Comparison of ENCODE assay signal across 30 cellular contexts in the genomic region with DNA sequence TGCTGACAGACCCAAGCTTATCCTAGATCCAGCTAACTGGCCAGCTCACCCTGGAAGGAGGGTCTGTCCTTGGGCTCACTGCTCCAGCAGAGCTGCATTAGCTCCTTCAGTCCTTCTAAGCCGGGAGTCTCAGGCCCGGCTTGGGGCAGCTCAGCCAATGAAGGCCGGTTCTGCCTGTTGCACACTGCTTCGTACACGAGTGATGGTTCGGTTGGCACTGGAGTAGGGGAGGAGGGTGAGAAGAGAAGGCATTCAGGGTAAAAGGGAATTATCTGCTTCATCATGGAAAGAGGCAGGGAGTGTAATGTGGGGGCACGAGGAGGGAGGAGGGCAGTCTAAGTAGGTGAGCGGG. TPM values are rescaled to one million over a fixed set of nuclear protein-coding genes. Genes with fewer than 3 reads are reported as not detected.
DNase-seq lines count a peak whose midpoint lies in the region; ATAC-seq and TF ChIP-seq lines count a peak whose summit lies in the region.
"Had no signal": no experiment of that assay in that cellular context is flagged by ENCODE, and none has a peak within 500 bp of the region (broad histone marks: within the 10 kb centered on the region; RNA-seq: fewer than 3 reads in every experiment).

No MANE protein-coding gene starts in this region.

- peaks cover 33% of the 10 kb centered on the region for H3K36me3 Mint-ChIP-seq in activated CD4-positive, alpha-beta memory T cell treated with anti-CD3 and anti-CD28 coated beads, Interleukin-2, amount 10 ng/mL, durations not matched to agents 7 days and 5 days (ENCODE audit: low read depth)
- H3K36me3 Mint-ChIP-seq in activated CD4-positive, alpha-beta memory T cell treated with anti-CD3 and anti-CD28 coated beads for 36 hours = peaks cover 13% of the 10 kb centered on the region
- H3K36me3 Mint-ChIP-seq in CD4-positive, alpha-beta T cell (ENCODE audit: low read depth) = peaks cover 45% of the 10 kb centered on the region
- peaks cover 28% of the 10 kb centered on the region for H3K36me3 Mint-ChIP-seq in activated T-helper 1 cell treated with anti-CD3 and anti-CD28 coated beads, Interleukin-12 subunit alpha, Interleukin-12 subunit beta, Interleukin-2, Interleukin-4 antibody, amounts not matched to agents 30 ng/mL and 10 ng/mL and 1 ng/mL, durations not matched to agents 14 hours and 24 hours and 36 hours (ENCODE audit: low read depth)
- peaks cover 0 to 31% (median 7%) of the 10 kb centered on the region in 3 donors for H3K36me3 Mint-ChIP-seq in naive thymus-derived CD8-positive, alpha-beta T cell

- H3K27ac ChIP-seq in CD4-positive, alpha-beta T cell (ENCODE audit: low read depth, low read length) = no peak overlapping the region
- no peak overlapping the region for H3K27ac ChIP-seq in spleen
- H3K27ac ChIP-seq: A549, cardiac muscle cell, colonic mucosa, epithelial cell of prostate, left lung, tibial nerve had no signal

- H3K27ac Mint-ChIP-seq in activated CD4-positive, alpha-beta memory T cell treated with anti-CD3 and anti-CD28 coated beads, Interleukin-2, amount 10 ng/mL, durations not matched to agents 7 days and 5 days = no peak overlapping the region
- H3K27ac Mint-ChIP-seq in activated CD4-positive, alpha-beta memory T cell treated with anti-CD3 and anti-CD28 coated beads for 36 hours = no peak overlapping the region
- H3K27ac Mint-ChIP-seq in CD4-positive, alpha-beta T cell = peak overlapping the region; percentile 27
- H3K27ac Mint-ChIP-seq in activated T-helper 1 cell treated with anti-CD3 and anti-CD28 coated beads, Interleukin-12 subunit alpha, Interleukin-12 subunit beta, Interleukin-2, Interleukin-4 antibody, amounts not matched to agents 30 ng/mL and 10 ng/mL and 1 ng/mL, durations not matched to agents 14 hours and 24 hours and 36 hours = no peak overlapping the region
- peak overlapping the region in 4 of 10 donors; percentile 2 to 79 (median 44) for H3K27ac Mint-ChIP-seq in naive thymus-derived CD8-positive, alpha-beta T cell
- H3K27ac Mint-ChIP-seq: activated CD4-positive, alpha-beta T cell treated with anti-CD3 and anti-CD28 coated beads for 36 hours had no signal

- peaks cover 56% of the 10 kb centered on the region for H3K4me1 Mint-ChIP-seq in activated CD4-positive, alpha-beta memory T cell treated with anti-CD3 and anti-CD28 coated beads, Interleukin-2, amount 10 ng/mL, durations not matched to agents 7 days and 5 days
- peaks cover 31% of the 10 kb centered on the region for H3K4me1 Mint-ChIP-seq in activated CD4-positive, alpha-beta memory T cell treated with anti-CD3 and anti-CD28 coated beads for 36 hours (ENCODE audit: low read depth)
- peaks cover 46% of the 10 kb centered on the region for H3K4me1 Mint-ChIP-seq in CD4-positive, alpha-beta T cell (ENCODE audit: low read depth)
- H3K4me1 Mint-ChIP-seq in activated T-helper 1 cell treated with anti-CD3 and anti-CD28 coated beads, Interleukin-12 subunit alpha, Interleukin-12 subunit beta, Interleukin-2, Interleukin-4 antibody, amounts not matched to agents 30 ng/mL and 10 ng/mL and 1 ng/mL, durations not matched to agents 14 hours and 24 hours and 36 hours (ENCODE audit: low read depth) = peaks cover 32% of the 10 kb centered on the region
- peaks cover 12 to 51% (median 43%) of the 10 kb centered on the region in 4 donors for H3K4me1 Mint-ChIP-seq in naive thymus-derived CD8-positive, alpha-beta T cell

- no peak for DNase-seq in activated CD4-positive, alpha-beta memory T cell treated with anti-CD3 and anti-CD28 coated beads, Interleukin-2, amount 10 ng/mL, durations not matched to agents 7 days and 5 days
- no peak for DNase-seq in activated CD4-positive, alpha-beta memory T cell treated with anti-CD3 and anti-CD28 coated beads for 36 hours
- no peak for DNase-seq in CD4-positive, alpha-beta T cell
- no peak for DNase-seq in activated T-helper 1 cell treated with anti-CD3 and anti-CD28 coated beads, Interleukin-12 subunit alpha, Interleukin-12 subunit beta, Interleukin-2, Interleukin-4 antibody, amounts not matched to agents 30 ng/mL and 10 ng/mL and 1 ng/mL, durations not matched to agents 14 hours and 24 hours and 36 hours (ENCODE audit: low spot score)
- no peak for DNase-seq in naive thymus-derived CD8-positive, alpha-beta T cell
- DNase-seq in spleen = no peak
- DNase-seq: activated CD4-positive, alpha-beta T cell treated with anti-CD3 and anti-CD28 coated beads for 36 hours; AML-193; colonic mucosa; effector CD4-positive, alpha-beta T cell; Kasumi-1; left lung; mesendoderm; MV-4-11; NCI-H1436 treated with DMSO at 0.1 percent for 48 hours; NCI-H2081 treated with DMSO at 0.1 percent for 48 hours; NCI-H2227 treated with DMSO at 0.1 percent for 48 hours; NCI-H526; nucleus accumbens; PC-3; stimulated activated CD4-positive, alpha-beta T cell treated with anti-CD3 and anti-CD28 coated beads, Interleukin-15, amount 100 ng/mL, for 24 hours; stimulated activated CD4-positive, alpha-beta T cell treated with anti-CD3 and anti-CD28 coated beads, Interleukin-4, amount 100 ng/mL, for 4 hours had no signal

- no peak for TF ChIP-seq CTCF in CD4-positive, alpha-beta T cell (IDR thresholded peaks at IDR 0.05)
- TF ChIP-seq CTCF in spleen (IDR thresholded peaks at IDR 0.05 in 8 of 11, conservative IDR thresholded peaks at IDR 0.05 in 3 of 11) = no peak

- peaks cover 35% of the 10 kb centered on the region for H3K27me3 Mint-ChIP-seq in activated CD4-positive, alpha-beta memory T cell treated with anti-CD3 and anti-CD28 coated beads, Interleukin-2, amount 10 ng/mL, durations not matched to agents 7 days and 5 days
- H3K27me3 Mint-ChIP-seq in activated CD4-positive, alpha-beta memory T cell treated with anti-CD3 and anti-CD28 coated beads for 36 hours = peaks cover 15% of the 10 kb centered on the region
- peaks cover 33% of the 10 kb centered on the region for H3K27me3 Mint-ChIP-seq in CD4-positive, alpha-beta T cell
- peaks cover 22% of the 10 kb centered on the region for H3K27me3 Mint-ChIP-seq in activated T-helper 1 cell treated with anti-CD3 and anti-CD28 coated beads, Interleukin-12 subunit alpha, Interleukin-12 subunit beta, Interleukin-2, Interleukin-4 antibody, amounts not matched to agents 30 ng/mL and 10 ng/mL and 1 ng/mL, durations not matched to agents 14 hours and 24 hours and 36 hours (ENCODE audit: insufficient read depth)
- peaks cover 6 to 22% (median 12%) of the 10 kb centered on the region in 5 donors for H3K27me3 Mint-ChIP-seq in naive thymus-derived CD8-positive, alpha-beta T cell

- H3K4me3 Mint-ChIP-seq in activated CD4-positive, alpha-beta memory T cell treated with anti-CD3 and anti-CD28 coated beads, Interleukin-2, amount 10 ng/mL, durations not matched to agents 7 days and 5 days = peak overlapping the region; percentile 97
- no peak overlapping the region for H3K4me3 Mint-ChIP-seq in activated CD4-positive, alpha-beta memory T cell treated with anti-CD3 and anti-CD28 coated beads for 36 hours
- peak overlapping the region; percentile 94 for H3K4me3 Mint-ChIP-seq in CD4-positive, alpha-beta T cell
- peak overlapping the region; percentile 91 for H3K4me3 Mint-ChIP-seq in activated T-helper 1 cell treated with anti-CD3 and anti-CD28 coated beads, Interleukin-12 subunit alpha, Interleukin-12 subunit beta, Interleukin-2, Interleukin-4 antibody, amounts not matched to agents 30 ng/mL and 10 ng/mL and 1 ng/mL, durations not matched to agents 14 hours and 24 hours and 36 hours
- H3K4me3 Mint-ChIP-seq in naive thymus-derived CD8-positive, alpha-beta T cell = peak overlapping the region in 7 of 10 donors; percentile 24 to 98 (median 88)

- H3K4me3 ChIP-seq in spleen = no peak overlapping the region
- H3K4me3 ChIP-seq: A549, cardiac muscle cell, colonic mucosa, tibial nerve had no signal

- peaks cover 45 to 78% (median 62%) of the 10 kb centered on the region in 6 donors for H3K4me1 ChIP-seq in spleen
- H3K4me1 ChIP-seq: A549 had no signal

- peaks cover 25% of the 10 kb centered on the region for H3K27me3 ChIP-seq in CD4-positive, alpha-beta T cell (ENCODE audit: control insufficient read depth, insufficient read depth, low read length)
- peaks cover 0 to 27% (median 10%) of the 10 kb centered on the region in 7 donors for H3K27me3 ChIP-seq in spleen (replicated peaks in 1 of 7)

- WGBS in spleen, 5 donors = 95 to 98% (median 96%) methylated on average over 8 of the region's 8 CpGs

- intact Hi-C loops in activated CD4-positive, alpha-beta memory T cell treated with anti-CD3 and anti-CD28 coated beads for 36 hours (cut with micrococcal nuclease) = no loop called here
- intact Hi-C loops in CD4-positive, alpha-beta T cell (cut with DNase I, micrococcal nuclease) = loop anchor here in 1 of 2 experiments (10.0 kb wide), 1 partner anchor 337 kb away; no protein-coding TSS in a partner anchor
- intact Hi-C loops in activated T-helper 1 cell treated with anti-CD3 and anti-CD28 coated beads, Interleukin-12 subunit alpha, Interleukin-12 subunit beta, Interleukin-2, Interleukin-4 antibody, amounts not matched to agents 30 ng/mL and 10 ng/mL and 1 ng/mL, durations not matched to agents 14 hours and 24 hours and 36 hours (cut with micrococcal nuclease) = loop anchor here (10.0 kb wide), 1 partner anchor 337 kb away; no protein-coding TSS in a partner anchor
- intact Hi-C loops in spleen (cut with DNase I; ENCODE audit: low total_unique reads) = loop anchor here (5.0 kb wide), 1 partner anchor 95 kb away; no protein-coding TSS in a partner anchor

- ATAC-seq in CD4-positive, alpha-beta T cell (ENCODE audit: poor library complexity) = no peak
- ATAC-seq in naive thymus-derived CD8-positive, alpha-beta T cell = no peak
- ATAC-seq in GM21367 (IDR thresholded peaks at IDR 0.05; ENCODE audit: unreplicated experiment) (no peak), GM21360 (IDR thresholded peaks at IDR 0.05; ENCODE audit: unreplicated experiment) (no peak)
- ATAC-seq: A549; activated CD4-positive, alpha-beta T cell treated with anti-CD3 and anti-CD28 coated beads for 36 hours; HCT116; left lung; PC-3 had no signal

- TF ChIP-seq POLR2A in spleen (IDR thresholded peaks at IDR 0.05) = no peak

- no peaks in the 10 kb centered on the region for H3K9me3 ChIP-seq in CD4-positive, alpha-beta T cell (ENCODE audit: control insufficient read depth, low read length)
- no peaks in the 10 kb centered on the region for H3K9me3 ChIP-seq in spleen
- H3K9me3 ChIP-seq: A549, colonic mucosa, left lung, tibial nerve had no signal

- CTCF ChIA-PET in activated CD4-positive, alpha-beta memory T cell treated with anti-CD3 and anti-CD28 coated beads, Interleukin-2, amount 10 ng/mL, durations not matched to agents 7 days and 5 days (lab: Charles Lee) = interaction anchor here (5.1 to 18.8 kb wide), 2 partner anchors 90 to 99 kb away, joined by 30 to 494 read pairs; partner anchors contain the start of genes CBLN3 and KHNYN
- CTCF ChIA-PET in activated CD4-positive, alpha-beta memory T cell treated with anti-CD3 and anti-CD28 coated beads for 36 hours (lab: Charles Lee) = interaction anchor here (1.3 to 25.4 kb wide), 4 partner anchors 9 to 96 kb away, joined by 3 to 968 read pairs (median 6); partner anchors contain the start of genes CBLN3, KHNYN and SDR39U1
- CTCF ChIA-PET in CD4-positive, alpha-beta T cell (lab: Charles Lee) = interaction anchor here (1.1 kb wide), 1 partner anchor 94 kb away, joined by 3 read pairs; no protein-coding TSS in a partner anchor

- POLR2A ChIA-PET in activated CD4-positive, alpha-beta memory T cell treated with anti-CD3 and anti-CD28 coated beads, Interleukin-2, amount 10 ng/mL, durations not matched to agents 7 days and 5 days (lab: Charles Lee) = interaction anchor here (0.8 to 5.4 kb wide), 2 partner anchors 89 to 93 kb away, joined by 3 to 69 read pairs; partner anchors contain the start of genes CBLN3 and KHNYN
- POLR2A ChIA-PET in activated CD4-positive, alpha-beta memory T cell treated with anti-CD3 and anti-CD28 coated beads for 36 hours (lab: Charles Lee) = no interaction called here
- POLR2A ChIA-PET in CD4-positive, alpha-beta T cell (lab: Charles Lee) = interaction anchor here (11.3 kb wide), 1 partner anchor 95 kb away, joined by 270 read pairs; the partner anchor contains the start of genes CBLN3 and KHNYN
- POLR2A ChIA-PET in naive thymus-derived CD8-positive, alpha-beta T cell (lab: Charles Lee) = interaction anchor here (7.0 kb wide), 1 partner anchor 93 kb away, joined by 53 read pairs; the partner anchor contains the start of genes CBLN3 and KHNYN

- H3K36me3 ChIP-seq in spleen = peaks cover 0 to 34% (median 8%) of the 10 kb centered on the region in 6 donors
- H3K36me3 ChIP-seq: cardiac muscle cell, colonic mucosa, tibial nerve had no signal

- no peaks in the 10 kb centered on the region for H3K9me3 Mint-ChIP-seq in activated CD4-positive, alpha-beta memory T cell treated with anti-CD3 and anti-CD28 coated beads, Interleukin-2, amount 10 ng/mL, durations not matched to agents 7 days and 5 days
- H3K9me3 Mint-ChIP-seq in activated CD4-positive, alpha-beta memory T cell treated with anti-CD3 and anti-CD28 coated beads for 36 hours = no peaks in the 10 kb centered on the region
- no peaks in the 10 kb centered on the region for H3K9me3 Mint-ChIP-seq in CD4-positive, alpha-beta T cell
- H3K9me3 Mint-ChIP-seq in activated T-helper 1 cell treated with anti-CD3 and anti-CD28 coated beads, Interleukin-12 subunit alpha, Interleukin-12 subunit beta, Interleukin-2, Interleukin-4 antibody, amounts not matched to agents 30 ng/mL and 10 ng/mL and 1 ng/mL, durations not matched to agents 14 hours and 24 hours and 36 hours = no peaks in the 10 kb centered on the region
- H3K9me3 Mint-ChIP-seq in naive thymus-derived CD8-positive, alpha-beta T cell = no peaks in the 10 kb centered on the region

RNA-seq across cellular contexts. Expression of gene RIPK3, which starts 2.0 kb away (rescaled TPM):
- 10 to 100 TPM; 37.3 to 38.0 TPM for total RNA-seq in activated CD4-positive, alpha-beta memory T cell treated with anti-CD3 and anti-CD28 coated beads, Interleukin-2, amount 10 ng/mL, durations not matched to agents 7 days and 5 days
- 10 to 100 TPM; 11.0 to 11.8 TPM for total RNA-seq in activated CD4-positive, alpha-beta memory T cell treated with anti-CD3 and anti-CD28 coated beads for 36 hours
- 10 to 100 TPM; 18.1 to 18.9 TPM for total RNA-seq in CD4-positive, alpha-beta T cell
- total RNA-seq in activated T-helper 1 cell treated with anti-CD3 and anti-CD28 coated beads, Interleukin-12 subunit alpha, Interleukin-12 subunit beta, Interleukin-2, Interleukin-4 antibody, amounts not matched to agents 30 ng/mL and 10 ng/mL and 1 ng/mL, durations not matched to agents 14 hours and 24 hours and 36 hours = 14.3 and 14.5 TPM in 2 replicates
- 10 to 100 TPM; 32.9 to 35.8 TPM for total RNA-seq in naive thymus-derived CD8-positive, alpha-beta T cell
- 10 to 100 TPM in 1 of 3 donors, 1 to 10 TPM in 2; 5.3 to 11.1 (median 5.6) TPM for polyA plus RNA-seq in naive thymus-derived CD8-positive, alpha-beta T cell
- total RNA-seq in spleen = 10 to 100 TPM; 24.8 to 42.4 (median 32.6) TPM
- 10 to 100 TPM; 14.0 to 18.4 (median 14.7) TPM for polyA plus RNA-seq in spleen
- total RNA-seq: PC-3 had no signal
- polyA plus RNA-seq: A549, cardiac muscle cell had no signal

RNA-seq across cellular contexts. Expression of gene ADCY4, which starts 2.9 kb away (rescaled TPM):
- 1 to 10 TPM; 4.5 to 5.9 TPM for total RNA-seq in activated CD4-positive, alpha-beta memory T cell treated with anti-CD3 and anti-CD28 coated beads, Interleukin-2, amount 10 ng/mL, durations not matched to agents 7 days and 5 days
- total RNA-seq in activated CD4-positive, alpha-beta memory T cell treated with anti-CD3 and anti-CD28 coated beads for 36 hours = 1 to 10 TPM; 1.6 to 2.4 TPM
- 1 to 10 TPM; 4.7 to 5.9 TPM for total RNA-seq in CD4-positive, alpha-beta T cell
- total RNA-seq in activated T-helper 1 cell treated with anti-CD3 and anti-CD28 coated beads, Interleukin-12 subunit alpha, Interleukin-12 subunit beta, Interleukin-2, Interleukin-4 antibody, amounts not matched to agents 30 ng/mL and 10 ng/mL and 1 ng/mL, durations not matched to agents 14 hours and 24 hours and 36 hours = 0.93 and 1.5 TPM in 2 replicates
- 1 to 10 TPM; 3.8 to 4.7 TPM for total RNA-seq in naive thymus-derived CD8-positive, alpha-beta T cell
- under 1 TPM; 0.08 to 0.28 (median 0.24) TPM for polyA plus RNA-seq in naive thymus-derived CD8-positive, alpha-beta T cell
- 100 to 1,000 TPM in 1 of 7 donors, 10 to 100 TPM in 6; 34.4 to 114 (median 68.7) TPM for total RNA-seq in spleen
- polyA plus RNA-seq in spleen = 10 to 100 TPM; 13.0 to 53.5 (median 34.0) TPM
- polyA plus RNA-seq: A549, cardiac muscle cell had no signal

RNA-seq across cellular contexts. Expression of gene LTB4R, which starts 26.5 kb away (rescaled TPM):
- total RNA-seq in activated CD4-positive, alpha-beta memory T cell treated with anti-CD3 and anti-CD28 coated beads, Interleukin-2, amount 10 ng/mL, durations not matched to agents 7 days and 5 days = 10 to 100 TPM; 36.1 to 37.9 TPM
- 10 to 100 TPM; 15.4 to 16.7 TPM for total RNA-seq in activated CD4-positive, alpha-beta memory T cell treated with anti-CD3 and anti-CD28 coated beads for 36 hours
- total RNA-seq in CD4-positive, alpha-beta T cell = 10 to 100 TPM; 15.6 to 18.3 TPM
- 10.1 and 11.1 TPM in 2 replicates for total RNA-seq in activated T-helper 1 cell treated with anti-CD3 and anti-CD28 coated beads, Interleukin-12 subunit alpha, Interleukin-12 subunit beta, Interleukin-2, Interleukin-4 antibody, amounts not matched to agents 30 ng/mL and 10 ng/mL and 1 ng/mL, durations not matched to agents 14 hours and 24 hours and 36 hours
- 10 to 100 TPM in 1 of 2 experiments, 1 to 10 TPM in 1; 9.6 to 10.1 TPM for total RNA-seq in naive thymus-derived CD8-positive, alpha-beta T cell
- 1 to 10 TPM; 3.4 to 5.9 (median 4.5) TPM for polyA plus RNA-seq in naive thymus-derived CD8-positive, alpha-beta T cell
- 10 to 100 TPM; 20.9 to 50.4 (median 35.8) TPM for total RNA-seq in spleen
- polyA plus RNA-seq in spleen = 10 to 100 TPM; 13.9 to 28.6 (median 28.6) TPM

RNA-seq across cellular contexts. Expression of gene LTB4R2, which starts 27.9 kb away (rescaled TPM):
- total RNA-seq in activated CD4-positive, alpha-beta memory T cell treated with anti-CD3 and anti-CD28 coated beads, Interleukin-2, amount 10 ng/mL, durations not matched to agents 7 days and 5 days = 10 to 100 TPM; 18.5 to 19.6 TPM
- total RNA-seq in activated CD4-positive, alpha-beta memory T cell treated with anti-CD3 and anti-CD28 coated beads for 36 hours = 1 to 10 TPM; 9.4 to 9.6 TPM
- total RNA-seq in CD4-positive, alpha-beta T cell = 10 to 100 TPM; 16.4 to 18.2 TPM
- 8.9 and 10.3 TPM in 2 replicates for total RNA-seq in activated T-helper 1 cell treated with anti-CD3 and anti-CD28 coated beads, Interleukin-12 subunit alpha, Interleukin-12 subunit beta, Interleukin-2, Interleukin-4 antibody, amounts not matched to agents 30 ng/mL and 10 ng/mL and 1 ng/mL, durations not matched to agents 14 hours and 24 hours and 36 hours
- 10 to 100 TPM; 12.5 to 13.0 TPM for total RNA-seq in naive thymus-derived CD8-positive, alpha-beta T cell
- 1 to 10 TPM in 2 of 3 donors, under 1 TPM in 1; 0.93 to 3.5 (median 1.5) TPM for polyA plus RNA-seq in naive thymus-derived CD8-positive, alpha-beta T cell
- 10 to 100 TPM in 6 of 7 donors, 1 to 10 TPM in 1; 9.2 to 32.3 (median 18.1) TPM for total RNA-seq in spleen
- 1 to 10 TPM in 2 of 3 donors, under 1 TPM in 1; 0.83 to 4.0 (median 1.3) TPM for polyA plus RNA-seq in spleen

RNA-seq across cellular contexts. Expression of gene CIDEB, which starts 30.0 kb away (rescaled TPM):
- 10 to 100 TPM; 38.4 to 39.6 TPM for total RNA-seq in activated CD4-positive, alpha-beta memory T cell treated with anti-CD3 and anti-CD28 coated beads, Interleukin-2, amount 10 ng/mL, durations not matched to agents 7 days and 5 days
- 10 to 100 TPM; 22.6 to 25.8 TPM for total RNA-seq in activated CD4-positive, alpha-beta memory T cell treated with anti-CD3 and anti-CD28 coated beads for 36 hours
- 1 to 10 TPM; 7.4 to 9.2 TPM for total RNA-seq in CD4-positive, alpha-beta T cell
- total RNA-seq in activated T-helper 1 cell treated with anti-CD3 and anti-CD28 coated beads, Interleukin-12 subunit alpha, Interleukin-12 subunit beta, Interleukin-2, Interleukin-4 antibody, amounts not matched to agents 30 ng/mL and 10 ng/mL and 1 ng/mL, durations not matched to agents 14 hours and 24 hours and 36 hours = 18.1 and 18.7 TPM in 2 replicates
- total RNA-seq in naive thymus-derived CD8-positive, alpha-beta T cell = 10 to 100 TPM; 12.2 to 15.5 TPM
- polyA plus RNA-seq in naive thymus-derived CD8-positive, alpha-beta T cell = 10 to 100 TPM in 2 of 3 donors, 1 to 10 TPM in 1; 8.6 to 16.1 (median 13.2) TPM
- 100 to 1,000 TPM in 2 of 7 donors, 10 to 100 TPM in 5; 54.0 to 145 (median 88.8) TPM for total RNA-seq in spleen
- 10 to 100 TPM; 31.0 to 33.6 (median 31.4) TPM for polyA plus RNA-seq in spleen
- total RNA-seq: astrocyte, cardiac muscle cell, PC-3 had no signal
- polyA plus RNA-seq: cardiac muscle cell had no signal

Comparison
In these comparisons a context has a peak if more than half of its experiments do, and no peak if none do; other contexts are left out.
1. RNA of gene ADCY4, which starts 2.9 kb away (total RNA-seq): 34.4 to 114 TPM in spleen; 4.7 to 5.9 TPM in CD4-positive, alpha-beta T cell, 4.5 to 5.9 TPM in activated CD4-positive, alpha-beta memory T cell treated with anti-CD3 and anti-CD28 coated beads, Interleukin-2, amount 10 ng/mL, durations not matched to agents 7 days and 5 days, 3.8 to 4.7 TPM in naive thymus-derived CD8-positive, alpha-beta T cell, 1.6 to 2.4 TPM in activated CD4-positive, alpha-beta memory T cell treated with anti-CD3 and anti-CD28 coated beads for 36 hours and 0.93 to 1.5 TPM in activated T-helper 1 cell treated with anti-CD3 and anti-CD28 coated beads, Interleukin-12 subunit alpha, Interleukin-12 subunit beta, Interleukin-2, Interleukin-4 antibody, amounts not matched to agents 30 ng/mL and 10 ng/mL and 1 ng/mL, durations not matched to agents 14 hours and 24 hours and 36 hours; every median in the first group is over 4 times any median in the second.